In the genomic region with DNA sequence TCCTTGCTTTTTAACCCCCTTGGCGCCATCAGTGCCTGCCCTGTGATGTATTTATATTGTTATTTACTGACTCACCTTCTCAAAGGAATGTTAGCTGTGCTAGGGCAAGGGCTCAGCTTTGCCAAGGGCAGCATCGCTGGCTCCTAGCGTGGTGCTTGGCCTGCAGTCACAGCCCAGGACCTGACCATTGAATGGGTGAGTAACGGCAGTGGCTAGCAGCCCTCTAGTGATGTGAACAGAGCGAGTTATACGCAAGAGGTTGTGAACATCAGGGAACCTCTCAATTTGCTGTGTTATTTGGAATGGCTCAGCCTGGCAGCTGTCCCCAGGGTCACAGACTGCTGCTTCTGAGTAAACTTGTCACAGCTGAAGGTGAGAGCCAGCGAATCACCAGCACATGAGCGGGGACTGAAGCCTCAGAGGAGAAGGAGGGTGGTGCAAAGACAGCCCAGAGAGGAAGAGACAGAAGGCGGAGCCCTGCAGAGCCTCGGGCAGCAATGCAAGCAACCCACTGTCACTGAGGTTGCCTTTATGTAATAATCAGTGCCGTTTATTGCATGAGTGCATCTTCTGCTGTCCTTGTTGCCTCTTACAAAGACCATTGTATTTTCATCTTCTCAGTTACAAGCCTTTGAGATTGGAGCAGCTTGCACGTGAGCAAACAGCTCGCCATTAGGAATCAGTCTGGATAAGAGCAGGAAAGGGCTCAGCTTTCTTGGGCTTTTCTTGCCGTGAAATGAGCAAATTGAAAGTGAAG, we compare ENCODE assay signal across 8 cellular contexts.
DNase-seq lines count a peak whose midpoint lies in the region; ATAC-seq and TF ChIP-seq lines count a peak whose summit lies in the region.

No MANE protein-coding gene starts in this region.

- H3K9me3 Mint-ChIP-seq in glutamatergic neuron (ENCODE audit: unreplicated experiment) = peaks cover 3% of the 10 kb centered on the region

- H3K27me3 Mint-ChIP-seq in glutamatergic neuron (ENCODE audit: unreplicated experiment) = peaks cover 2% of the 10 kb centered on the region

- intact Hi-C loops in stomach (cut with DNase I; ENCODE audit: low total_unique reads) = no loop called here

- peaks cover 20% of the 10 kb centered on the region for H3K4me1 Mint-ChIP-seq in glutamatergic neuron (ENCODE audit: low read depth, unreplicated experiment)

- H3K4me3 ChIP-seq in stomach = no peak overlapping the region

- H3K27ac ChIP-seq in stomach = no peak overlapping the region

- no peaks in the 10 kb centered on the region for H3K36me3 ChIP-seq in stomach

- peak overlapping the region; percentile 44 for H3K4me3 Mint-ChIP-seq in glutamatergic neuron (ENCODE audit: unreplicated experiment)

- peak; percentile 68 for DNase-seq in activated CD4-positive, alpha-beta T cell treated with anti-CD3 and anti-CD28 coated beads for 48 hours
- no peak for DNase-seq in activated CD4-positive, alpha-beta T cell treated with anti-CD3 and anti-CD28 coated beads for 1 hour
- DNase-seq in T1000 (lab: John Stamatoyannopoulos, UW) (peak; percentile 66), glutamatergic neuron (no peak), stomach (no peak)
- peak; percentile 32 for DNase-seq in stimulated activated naive CD8-positive, alpha-beta T cell treated with anti-CD3 and anti-CD28 coated beads, Interleukin-15, Interleukin-2, amounts not matched to agents 100 U/mL and 50 U/mL, for 24 hours

- 56 to 69% (median 62%) methylated on average over 14 of the region's 14 CpGs for WGBS in stomach, 5 donors

- no peaks in the 10 kb centered on the region for H3K9me3 ChIP-seq in stomach

- no peak for TF ChIP-seq POLR2A in stomach (IDR thresholded peaks at IDR 0.05)

- peaks cover under 1% of the 10 kb centered on the region for H3K36me3 Mint-ChIP-seq in glutamatergic neuron (ENCODE audit: unreplicated experiment)

- ATAC-seq in stimulated activated naive CD8-positive, alpha-beta T cell treated with anti-CD3 and anti-CD28 coated beads, Interleukin-15, Interleukin-2, amounts not matched to agents 100 U/mL and 50 U/mL, for 24 hours = peak; percentile 76
- ATAC-seq in GM21825 (IDR thresholded peaks at IDR 0.05; ENCODE audit: unreplicated experiment) = no peak
- no peak for ATAC-seq in HG03097 (IDR thresholded peaks at IDR 0.05; ENCODE audit: low FRiP score, unreplicated experiment)

- no peak for TF ChIP-seq EP300 in stomach (IDR thresholded peaks at IDR 0.05)

- no peaks in the 10 kb centered on the region for H3K27me3 ChIP-seq in stomach

- TF ChIP-seq CTCF in glutamatergic neuron (IDR thresholded peaks at IDR 0.05; ENCODE audit: partially characterized antibody, unreplicated experiment) (no peak), stomach (IDR thresholded peaks at IDR 0.05) (no peak)

- H3K4me1 ChIP-seq in stomach = peaks cover 0 to 15% (median 7%) of the 10 kb centered on the region in 4 donors

- no peak overlapping the region for H3K27ac Mint-ChIP-seq in glutamatergic neuron (ENCODE audit: unreplicated experiment)

Comparison
In these comparisons a context has a peak if more than half of its experiments do, and no peak if none do; other contexts are left out.
1. DNase-seq: peak in activated CD4-positive, alpha-beta T cell treated with anti-CD3 and anti-CD28 coated beads for 48 hours (single experiment), T1000 (single experiment) and stimulated activated naive CD8-positive, alpha-beta T cell treated with anti-CD3 and anti-CD28 coated beads, Interleukin-15, Interleukin-2, amounts not matched to agents 100 U/mL and 50 U/mL, for 24 hours (single experiment); none in activated CD4-positive, alpha-beta T cell treated with anti-CD3 and anti-CD28 coated beads for 1 hour (single experiment), glutamatergic neuron (single experiment) and stomach (single experiment).